Comparison of ENCODE assay signal across 23 cellular contexts in genomic region chr16:86987746-86988670, GRCh38.
"Had no signal": no experiment of that assay in that cellular context is flagged by ENCODE, and none has a peak within 500 bp of the region (broad histone marks: within the 10 kb centered on the region; RNA-seq: fewer than 3 reads in every experiment).

No MANE protein-coding gene starts in this region.

- H3K4me1 ChIP-seq: adrenal gland, foreskin keratinocyte, prostate gland, upper lobe of right lung had no signal

- H3K27ac Mint-ChIP-seq: activated naive CD4-positive, alpha-beta T cell treated with anti-CD3 and anti-CD28 coated beads, Interleukin-2, amount 50 U/mL, for 72 hours; activated T-helper 1 cell treated with anti-CD3 and anti-CD28 coated beads, Interleukin-12 subunit alpha, Interleukin-12 subunit beta, Interleukin-2, Interleukin-4 antibody, amounts not matched to agents 30 ng/mL and 10 ng/mL and 1 ng/mL, durations not matched to agents 14 hours and 24 hours and 36 hours; effector memory CD8-positive, alpha-beta T cell; memory B cell had no signal

- H3K9me3 ChIP-seq: adrenal gland, mucosa of descending colon, prostate gland, thoracic aorta, upper lobe of right lung had no signal

- DNase-seq: activated CD4-positive, alpha-beta T cell treated with anti-CD3 and anti-CD28 coated beads for 1 hour; activated CD4-positive, alpha-beta T cell treated with anti-CD3 and anti-CD28 coated beads, Interleukin-2, amount 50 U/mL, for 4 hours; activated gamma-delta T cell treated with Interleukin-2 at 50 U/mL for 16 hours; activated T-cell treated with anti-CD3 and anti-CD28 coated beads for 4 hours; adrenal gland; effector memory CD8-positive, alpha-beta T cell; foreskin keratinocyte; hypothalamus; mucosa of descending colon; naive B cell; nucleus accumbens; right cardiac atrium; stimulated activated CD4-positive, alpha-beta T cell treated with anti-CD3 and anti-CD28 coated beads, Interleukin-15, amount 100 ng/mL, for 24 hours; stimulated activated CD4-positive, alpha-beta T cell treated with anti-CD3 and anti-CD28 coated beads, Interleukin-2, amount 100 ng/mL, for 48 hours; T-helper 2 cell; upper lobe of right lung had no signal

- H3K36me3 ChIP-seq: adrenal gland, prostate gland, thoracic aorta, upper lobe of right lung had no signal

- H3K9me3 Mint-ChIP-seq: activated T-helper 1 cell treated with anti-CD3 and anti-CD28 coated beads, Interleukin-12 subunit alpha, Interleukin-12 subunit beta, Interleukin-2, Interleukin-4 antibody, amounts not matched to agents 30 ng/mL and 10 ng/mL and 1 ng/mL, durations not matched to agents 14 hours and 24 hours and 36 hours; effector memory CD8-positive, alpha-beta T cell had no signal

- H3K36me3 Mint-ChIP-seq: activated naive CD4-positive, alpha-beta T cell treated with anti-CD3 and anti-CD28 coated beads, Interleukin-2, amount 50 U/mL, for 72 hours; memory B cell; naive B cell had no signal

- ATAC-seq: effector memory CD8-positive, alpha-beta T cell; foreskin keratinocyte; mucosa of descending colon; upper lobe of right lung had no signal

- H3K27ac ChIP-seq: adrenal gland, foreskin keratinocyte, prostate gland, skin epidermis, thoracic aorta, upper lobe of right lung, VCaP had no signal

- H3K4me1 Mint-ChIP-seq: memory B cell had no signal

- H3K4me3 Mint-ChIP-seq: activated T-helper 1 cell treated with anti-CD3 and anti-CD28 coated beads, Interleukin-12 subunit alpha, Interleukin-12 subunit beta, Interleukin-2, Interleukin-4 antibody, amounts not matched to agents 30 ng/mL and 10 ng/mL and 1 ng/mL, durations not matched to agents 14 hours and 24 hours and 36 hours; effector memory CD8-positive, alpha-beta T cell; memory B cell had no signal

- H3K27me3 ChIP-seq: adrenal gland, foreskin keratinocyte had no signal

- H3K4me3 ChIP-seq: adrenal gland, mucosa of descending colon, prostate gland, skin epidermis, thoracic aorta, upper lobe of right lung had no signal
